10 cellular contexts compared by ENCODE assay signal in the genomic region with DNA sequence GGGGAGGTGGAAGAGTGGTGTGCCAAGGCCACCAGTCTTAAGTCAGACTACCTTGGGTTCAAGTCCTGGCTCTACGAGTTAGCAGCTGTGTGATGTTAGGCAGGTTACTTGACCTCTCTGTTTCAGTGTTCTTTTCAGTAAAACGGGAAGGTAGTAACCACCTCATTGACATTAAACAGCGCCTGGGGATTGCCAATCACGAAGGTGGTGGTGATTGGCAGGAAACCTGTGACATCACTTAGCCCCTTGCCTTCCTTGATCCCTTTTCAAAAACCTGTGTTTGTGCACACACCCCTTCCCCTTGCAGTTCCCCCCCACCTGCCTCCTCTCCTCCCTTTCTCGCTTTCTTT. TPM values are rescaled to one million over a fixed set of nuclear protein-coding genes. Genes with fewer than 3 reads are reported as not detected.
A peak's percentile ranks its signal among the peaks of the same experiment; 100 is the strongest.
DNase-seq lines count a peak whose midpoint lies in the region; ATAC-seq and TF ChIP-seq lines count a peak whose summit lies in the region.
"Had no signal": no experiment of that assay in that cellular context is flagged by ENCODE, and none has a peak within 500 bp of the region (broad histone marks: within the 10 kb centered on the region; RNA-seq: fewer than 3 reads in every experiment).

No MANE protein-coding gene starts in this region.

- no peak for TF ChIP-seq CTCF in nephron progenitor cell (IDR thresholded peaks at IDR 0.05)

- H3K4me1 ChIP-seq in ectodermal cell (ENCODE audit: control insufficient read depth, insufficient read depth, low read length) = peaks cover 81% of the 10 kb centered on the region

- no peaks in the 10 kb centered on the region for H3K27me3 Mint-ChIP-seq in nephron progenitor cell (ENCODE audit: low read depth, poor library complexity)

- H3K4me3 ChIP-seq in ectodermal cell (ENCODE audit: insufficient read depth, low read depth, low read length) = no peak overlapping the region

- H3K27ac ChIP-seq in ectodermal cell (ENCODE audit: insufficient read depth, low read depth, low read length, poor library complexity, severe bottlenecking) = peak overlapping the region; percentile 92

- peaks cover 97% of the 10 kb centered on the region for H3K4me1 Mint-ChIP-seq in nephron progenitor cell

- ATAC-seq in HG03196 (IDR thresholded peaks at IDR 0.05; ENCODE audit: unreplicated experiment) (no peak), HG02840 (IDR thresholded peaks at IDR 0.05; ENCODE audit: low FRiP score, unreplicated experiment) (no peak)

- DNase-seq in stimulated activated naive CD4-positive, alpha-beta T cell (lab: John Stamatoyannopoulos, UW) = peak; percentile 21 to 56 (median 42)
- no peak for DNase-seq in stimulated activated naive CD4-positive, alpha-beta T cell treated with Interleukin-2 at 50 U/mL for 16 hours (lab: John Stamatoyannopoulos, UW)
- DNase-seq in nephron progenitor cell (no peak), kidney tubule cell (ENCODE audit: low spot score) (no peak), NCI-H2227 treated with DMSO at 0.1 percent for 48 hours (lab: John Stamatoyannopoulos, UW) (no peak)
- DNase-seq: midbrain, T-helper 9 cell had no signal

- H3K9me3 ChIP-seq in ectodermal cell (ENCODE audit: control insufficient read depth, low read length) = no peaks in the 10 kb centered on the region

- peak overlapping the region; percentile 62 for H3K4me3 Mint-ChIP-seq in nephron progenitor cell

- H3K9me3 Mint-ChIP-seq in nephron progenitor cell = no peaks in the 10 kb centered on the region

- WGBS in ectodermal cell, 2 experiments = 81 to 83% methylated on average over 4 to 5 of the region's 5 CpGs

- peaks cover 4% of the 10 kb centered on the region for H3K36me3 Mint-ChIP-seq in nephron progenitor cell (ENCODE audit: low read depth)

- H3K27ac Mint-ChIP-seq in nephron progenitor cell = peak overlapping the region; percentile 85

- no peaks in the 10 kb centered on the region for H3K27me3 ChIP-seq in ectodermal cell (ENCODE audit: control insufficient read depth, insufficient read depth, low read length, poor library complexity, severe bottlenecking)

- H3K36me3 ChIP-seq in ectodermal cell (ENCODE audit: control insufficient read depth, insufficient read depth, low read length) = no peaks in the 10 kb centered on the region

RNA-seq across cellular contexts. Expression of a gene that starts 7.6 kb away (rescaled TPM):
- polyA plus RNA-seq in ectodermal cell (2013, experiment 1 of 4) = 30.1 TPM
- 28.6 TPM for polyA plus RNA-seq in ectodermal cell (2013, experiment 2 of 4)
- polyA plus RNA-seq in ectodermal cell (2013, experiment 3 of 4) = 23.8 TPM
- 26.0 TPM for polyA plus RNA-seq in ectodermal cell (2013, experiment 4 of 4)

Comparison
In these comparisons a context has a peak if more than half of its experiments do, and no peak if none do; other contexts are left out.
1. DNase-seq: peak in stimulated activated naive CD4-positive, alpha-beta T cell (6 of 6); none in stimulated activated naive CD4-positive, alpha-beta T cell treated with Interleukin-2 at 50 U/mL for 16 hours (single experiment), nephron progenitor cell (single experiment), kidney tubule cell (single experiment) and NCI-H2227 treated with DMSO at 0.1 percent for 48 hours (single experiment).